18 cellular contexts compared by ENCODE assay signal in the genomic region with DNA sequence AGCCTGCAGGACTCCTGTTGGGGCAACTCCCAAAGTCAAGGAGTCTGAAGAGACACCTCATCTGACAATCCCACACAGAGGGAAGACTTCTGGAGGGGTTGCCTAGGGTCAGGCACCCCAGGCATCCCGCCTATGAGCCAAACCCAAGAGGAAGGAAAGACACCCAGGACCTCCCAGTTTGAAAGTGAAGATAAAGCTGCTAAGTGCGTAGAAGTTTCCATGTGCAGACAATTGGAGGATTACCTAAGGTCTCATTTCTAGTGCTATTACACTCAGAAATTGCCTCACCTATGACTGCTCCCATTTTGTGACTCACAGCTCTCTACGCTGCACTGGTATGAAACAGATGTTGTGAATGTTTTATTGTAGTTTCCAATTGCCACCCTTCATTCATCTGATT.
DNase-seq lines count a peak whose midpoint lies in the region; ATAC-seq, FAIRE-seq and TF ChIP-seq lines count a peak whose summit lies in the region.
"Had no signal": no experiment of that assay in that cellular context is flagged by ENCODE, and none has a peak within 500 bp of the region (broad histone marks: within the 10 kb centered on the region; RNA-seq: fewer than 3 reads in every experiment).

No MANE protein-coding gene starts in this region.

- H3K36me3 Mint-ChIP-seq in nephron progenitor cell (ENCODE audit: low read depth), result no peaks in the 10 kb centered on the region
- H3K36me3 Mint-ChIP-seq: naive thymus-derived CD4-positive, alpha-beta T cell had no signal

- FAIRE-seq in keratinocyte (lab: Jason Lieb, UNC), result peak; percentile 60

- H2AFZ ChIP-seq in mammary epithelial cell (ENCODE audit: low read depth, low read length) (peak overlapping the region; percentile 63), keratinocyte (ENCODE audit: control insufficient read depth, low read length) (no peak overlapping the region)

- peak overlapping the region; percentile 40 for H3K4me2 ChIP-seq in mammary epithelial cell (ENCODE audit: insufficient read depth, low read depth, low read length)
- peak overlapping the region; percentile 33 for H3K4me2 ChIP-seq in keratinocyte (ENCODE audit: control insufficient read depth, extremely low read depth, insufficient read depth, low read depth, low read length)
- H3K4me2 ChIP-seq: BLaER1 had no signal

- in situ Hi-C loops in mammary epithelial cell (cut with MboI; ENCODE audit: low sequenced_read_pairs in 2 of 2), result no loop called here
- in situ Hi-C loops in HAP-1 (cut with MboI; ENCODE audit: low sequenced_read_pairs), result loop anchor here (25.0 kb wide), 1 partner anchor 559 kb away; no protein-coding TSS in a partner anchor

- BruUV-seq in mammary epithelial cell (replicated peaks; lab: Mats Ljungman, UMichigan), result no TSS peak

- H3K36me3 ChIP-seq in mammary epithelial cell (ENCODE audit: insufficient read depth, low read length) (no peaks in the 10 kb centered on the region), keratinocyte (ENCODE audit: control insufficient read depth in 2 of 2, extremely low read depth in 1 of 2, insufficient read depth in 2 of 2, low read length in 2 of 2) (no peaks in the 10 kb centered on the region), HAP-1 (replicated peaks) (no peaks in the 10 kb centered on the region)
- H3K36me3 ChIP-seq: BLaER1, right atrium auricular region had no signal

- H3K79me2 ChIP-seq in mammary epithelial cell (ENCODE audit: insufficient read depth, low read length) (no peaks in the 10 kb centered on the region), keratinocyte (ENCODE audit: control insufficient read depth, insufficient read depth, low read length) (no peaks in the 10 kb centered on the region)

- no peaks in the 10 kb centered on the region for H3K9me3 Mint-ChIP-seq in nephron progenitor cell
- H3K9me3 Mint-ChIP-seq: H9; naive thymus-derived CD4-positive, alpha-beta T cell had no signal

- H3K4me3 ChIP-seq in mammary epithelial cell (replicated peaks in 1 of 3; ENCODE audit: insufficient read depth in 1 of 3, low read depth in 2 of 3, low read length in 3 of 3), result no peak overlapping the region
- no peak overlapping the region for H3K4me3 ChIP-seq in keratinocyte (ENCODE audit: control insufficient read depth in 2 of 3, extremely low read depth in 1 of 3, insufficient read depth in 2 of 3, low read depth in 1 of 3, low read length in 3 of 3)
- H3K4me3 ChIP-seq in HAP-1, result no peak overlapping the region
- H3K4me3 ChIP-seq: BLaER1, dorsolateral prefrontal cortex, right atrium auricular region had no signal

- peaks cover 26% of the 10 kb centered on the region for H3K27me3 Mint-ChIP-seq in nephron progenitor cell (ENCODE audit: low read depth, poor library complexity)

- CTCF ChIA-PET in mammary epithelial cell (lab: Charles Lee; ENCODE audit: low non-redundant PET), result no interaction called here

- dilution Hi-C loops in mammary epithelial cell (cut with HindIII; ENCODE audit: low sequenced_read_pairs), result no loop called here
- dilution Hi-C loops in keratinocyte (cut with MboI; ENCODE audit: extremely low pct_ligation_motif_present, low sequenced_read_pairs), result no loop called here

- ATAC-seq in GM18907 (IDR thresholded peaks at IDR 0.05; ENCODE audit: unreplicated experiment), result no peak
- ATAC-seq: naive thymus-derived CD4-positive, alpha-beta T cell had no signal

- H3K4me1 ChIP-seq in mammary epithelial cell (ENCODE audit: insufficient read depth, low read length), result peaks cover 13% of the 10 kb centered on the region
- H3K4me1 ChIP-seq in keratinocyte (ENCODE audit: control insufficient read depth, extremely low read depth, insufficient read depth, low read length), result peaks cover 6% of the 10 kb centered on the region
- no peaks in the 10 kb centered on the region; the same call in 1 of the 2 replicates for H3K4me1 ChIP-seq in HAP-1
- H3K4me1 ChIP-seq: BLaER1 had no signal

- TF ChIP-seq CTCF in AG09319 (IDR thresholded peaks at IDR 0.05; ENCODE audit: low read depth, low read length) (no peak), mammary epithelial cell (conservative IDR thresholded peaks at IDR 0.05 in 1 of 2, IDR thresholded peaks at IDR 0.05 in 1 of 2; ENCODE audit: extremely low read depth in 1 of 2, insufficient read depth in 1 of 2, low read depth in 1 of 2, low read length in 2 of 2) (no peak), keratinocyte (optimal IDR thresholded peaks at IDR 0.05 in 1 of 3, IDR thresholded peaks at IDR 0.05 in 1 of 3, conservative IDR thresholded peaks at IDR 0.05 in 1 of 3; ENCODE audit: extremely low read depth in 1 of 3, insufficient read depth in 2 of 3, low read length in 3 of 3) (no peak), nephron progenitor cell (IDR thresholded peaks at IDR 0.05) (no peak)

- peaks cover 64% of the 10 kb centered on the region for H3K4me1 Mint-ChIP-seq in nephron progenitor cell
- H3K4me1 Mint-ChIP-seq: naive thymus-derived CD4-positive, alpha-beta T cell had no signal

- no peak overlapping the region for H3K4me3 Mint-ChIP-seq in nephron progenitor cell
- H3K4me3 Mint-ChIP-seq: H9; naive thymus-derived CD4-positive, alpha-beta T cell had no signal

- no peak overlapping the region for H3K9ac ChIP-seq in mammary epithelial cell (ENCODE audit: insufficient read depth, low read length)
- no peak overlapping the region for H3K9ac ChIP-seq in keratinocyte (ENCODE audit: control insufficient read depth, extremely low read depth, insufficient read depth, low read length)
- H3K9ac ChIP-seq: BLaER1 had no signal

- WGBS in mammary epithelial cell (ENCODE audit: low coverage, missing lambda C conversion rate), result 23% methylated on average over 3 of the region's 3 CpGs

- H3K9me3 ChIP-seq in mammary epithelial cell (replicated peaks; ENCODE audit: insufficient read depth, low read length), result no peaks in the 10 kb centered on the region
- H3K9me3 ChIP-seq in keratinocyte (ENCODE audit: control insufficient read depth, low read depth, low read length), result no peaks in the 10 kb centered on the region
- H3K9me3 ChIP-seq in HAP-1, result no peaks in the 10 kb centered on the region
- H3K9me3 ChIP-seq: BLaER1, right atrium auricular region had no signal

- H3K27ac Mint-ChIP-seq in nephron progenitor cell, result no peak overlapping the region
- H3K27ac Mint-ChIP-seq: H9; naive thymus-derived CD4-positive, alpha-beta T cell had no signal

- intact Hi-C loops in mammary epithelial cell (cut with micrococcal nuclease), result loop anchor here (1.0 kb wide), 1 partner anchor 709 kb away; no protein-coding TSS in a partner anchor

- no peaks in the 10 kb centered on the region for H4K20me1 ChIP-seq in mammary epithelial cell (ENCODE audit: insufficient read depth, low read length)
- H4K20me1 ChIP-seq in keratinocyte (ENCODE audit: control insufficient read depth, extremely low read depth, insufficient read depth, low read length), result no peaks in the 10 kb centered on the region
- H4K20me1 ChIP-seq: BLaER1 had no signal

- peak; percentile 34 for DNase-seq in AG09319 (ENCODE audit: extremely low read depth, low read depth)
- peak; percentile 5 for DNase-seq in HT1080 (ENCODE audit: low read depth)
- peak; percentile 95 for DNase-seq in mammary epithelial cell
- DNase-seq in keratinocyte (ENCODE audit: low read depth, low spot score), result peak; percentile 40
- no peak for DNase-seq in nephron progenitor cell
- DNase-seq in HAP-1 (ENCODE audit: low spot score in 2 of 2), result no peak
- DNase-seq in DMS153 (lab: John Stamatoyannopoulos, UW), result no peak
- DNase-seq: activated CD4-positive, alpha-beta T cell treated with anti-CD3 and anti-CD28 coated beads for 48 hours; activated T-cell treated with anti-CD3 and anti-CD28 coated beads, Interleukin-2, amount 50 U/mL, for 48 hours; dorsolateral prefrontal cortex; glutamatergic neuron; H9; naive thymus-derived CD4-positive, alpha-beta T cell; NCI-H2171 treated with DMSO at 0.1 percent for 48 hours; stimulated activated naive CD4-positive, alpha-beta T cell treated with Interleukin-2 at 50 U/mL for 16 hours had no signal

- peaks cover 2% of the 10 kb centered on the region for H3K9me1 ChIP-seq in keratinocyte (ENCODE audit: control insufficient read depth, extremely low read depth, insufficient read depth, low read length)

- H3K27ac ChIP-seq in mammary epithelial cell (ENCODE audit: insufficient read depth, low read depth, low read length) (peak overlapping the region; percentile 60), keratinocyte (ENCODE audit: control insufficient read depth, insufficient read depth, low read length) (no peak overlapping the region)
- H3K27ac ChIP-seq: BLaER1, dorsolateral prefrontal cortex had no signal

- H3K27me3 ChIP-seq in mammary epithelial cell (ENCODE audit: insufficient read depth, low read length) (no peaks in the 10 kb centered on the region), keratinocyte (ENCODE audit: control insufficient read depth, extremely low read depth, insufficient read depth, low read length) (no peaks in the 10 kb centered on the region), HAP-1 (ENCODE audit: low read depth) (no peaks in the 10 kb centered on the region)
- H3K27me3 ChIP-seq: BLaER1, right atrium auricular region had no signal

Comparison
In these comparisons a context has a peak if more than half of its experiments do, and no peak if none do; other contexts are left out.
1. DNase-seq: peak in AG09319 (single experiment), HT1080 (single experiment), mammary epithelial cell (single experiment) and keratinocyte (single experiment); none in nephron progenitor cell (single experiment), HAP-1 (0 of 2) and DMS153 (single experiment).